In genomic region chr3:54567949-54568348, GRCh38 we compare ENCODE assay signal across 24 cellular contexts.
"Had no signal": no experiment of that assay in that cellular context is flagged by ENCODE, and none has a peak within 500 bp of the region (broad histone marks: within the 10 kb centered on the region; RNA-seq: fewer than 3 reads in every experiment).

No MANE protein-coding gene starts in this region.

- H3K27ac ChIP-seq: colonic mucosa, epithelial cell of prostate, heart right ventricle had no signal

- DNase-seq: activated CD4-positive, alpha-beta memory T cell treated with anti-CD3 and anti-CD28 coated beads for 36 hours; activated CD4-positive, alpha-beta T cell treated with anti-CD3 and anti-CD28 coated beads for 36 hours; activated CD4-positive, alpha-beta T cell treated with anti-CD3 and anti-CD28 coated beads, Interleukin-2, amount 10 ng/mL, durations not matched to agents 24 days and 14 days; activated CD4-positive, CD25-positive, alpha-beta regulatory T cell; activated CD4-positive, CD25-positive, alpha-beta regulatory T cell treated with anti-CD3 and anti-CD28 coated beads, Interleukin-2, amount 50 U/mL, for 72 hours; activated CD8-positive, alpha-beta memory T cell treated with anti-CD3 and anti-CD28 coated beads, Interleukin-2, amount 50 U/mL, for 48 hours; activated CD8-positive, alpha-beta T cell treated with anti-CD3 and anti-CD28 coated beads, Interleukin-2, amount 10 ng/mL, durations not matched to agents 7 days and 5 days; activated gamma-delta T cell; activated naive CD4-positive, alpha-beta T cell; activated naive CD4-positive, alpha-beta T cell treated with anti-CD3 and anti-CD28 coated beads, Interleukin-2, amount 10 ng/mL, durations not matched to agents 7 days and 5 days; activated naive CD8-positive, alpha-beta T cell treated with anti-CD3 and anti-CD28 coated beads, Interleukin-2, amount 10 ng/mL, durations not matched to agents 7 days and 5 days; activated T-cell treated with anti-CD3 and anti-CD28 coated beads for 4 hours; activated T-cell treated with anti-CD3 and anti-CD28 coated beads, Interleukin-2, amount 50 U/mL, for 24 hours; activated T-cell treated with anti-CD3 and anti-CD28 coated beads, Interleukin-2, amount 50 U/mL, for 72 hours; central memory CD4-positive, alpha-beta T cell; cerebellar nuclear complex; colonic mucosa; effector CD8-positive, alpha-beta T cell; foreskin fibroblast; glutamatergic neuron; heart right ventricle; T-helper 2 cell had no signal

- ATAC-seq: activated CD4-positive, alpha-beta T cell treated with anti-CD3 and anti-CD28 coated beads for 36 hours; activated CD8-positive, alpha-beta T cell treated with anti-CD3 and anti-CD28 coated beads, Interleukin-2, amount 10 ng/mL, durations not matched to agents 7 days and 5 days; activated naive CD4-positive, alpha-beta T cell treated with anti-CD3 and anti-CD28 coated beads, Interleukin-2, amount 50 U/mL, for 72 hours; activated T-cell treated with anti-CD3 and anti-CD28 coated beads, Interleukin-2, amount 50 U/mL, for 72 hours had no signal

- H3K9me3 ChIP-seq: colonic mucosa had no signal

- H3K4me3 ChIP-seq: colonic mucosa, heart right ventricle had no signal

- H3K4me1 ChIP-seq: colonic mucosa, heart right ventricle had no signal

- H3K27me3 ChIP-seq: colonic mucosa, heart right ventricle had no signal

- H3K36me3 ChIP-seq: colonic mucosa, heart right ventricle had no signal
